In the genomic region with DNA sequence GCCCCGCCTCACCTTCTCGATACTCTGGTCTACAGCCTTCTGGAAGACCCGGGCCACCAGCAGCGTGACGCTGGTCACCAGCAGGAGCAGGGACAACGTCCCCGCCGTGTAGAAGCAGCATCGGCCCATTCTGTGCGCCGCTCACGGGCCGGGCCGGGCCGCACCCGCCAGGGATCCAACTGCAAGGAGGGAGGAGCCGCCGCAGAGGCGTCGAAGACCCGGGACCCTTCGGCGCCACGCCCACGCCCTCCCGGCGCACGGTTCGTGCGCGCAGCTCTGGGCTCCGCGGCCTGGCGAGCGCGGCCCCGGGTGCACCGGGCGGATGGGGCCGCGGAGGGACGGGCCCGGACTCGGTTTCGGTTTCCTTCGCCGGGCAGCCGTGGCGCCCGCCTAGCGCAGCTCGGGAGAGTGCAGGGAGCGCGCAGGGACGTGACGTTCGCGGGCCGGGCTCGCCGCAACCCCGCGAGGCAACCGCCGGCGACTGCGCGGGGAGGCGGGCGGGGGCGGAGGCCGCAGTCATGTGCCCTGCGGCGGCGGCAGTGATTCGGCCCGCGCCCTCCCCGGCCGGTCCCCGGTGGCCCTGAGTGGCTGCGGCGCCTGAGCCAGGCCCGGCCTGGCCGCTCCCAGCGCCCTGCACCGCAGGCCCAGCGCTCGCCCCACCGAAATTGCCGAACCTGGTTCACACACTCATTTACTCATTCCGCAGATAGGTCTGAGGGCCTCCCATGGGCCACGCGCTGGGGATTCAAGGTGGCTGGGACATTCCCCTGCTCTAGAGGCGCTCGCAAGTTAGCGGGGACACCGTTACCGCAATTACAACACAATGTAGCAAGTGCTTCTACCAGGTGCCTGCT, we compare ENCODE assay signal across 1 cellular context.
TF ChIP-seq lines count a peak whose summit lies in the region.

A gene with protein sequence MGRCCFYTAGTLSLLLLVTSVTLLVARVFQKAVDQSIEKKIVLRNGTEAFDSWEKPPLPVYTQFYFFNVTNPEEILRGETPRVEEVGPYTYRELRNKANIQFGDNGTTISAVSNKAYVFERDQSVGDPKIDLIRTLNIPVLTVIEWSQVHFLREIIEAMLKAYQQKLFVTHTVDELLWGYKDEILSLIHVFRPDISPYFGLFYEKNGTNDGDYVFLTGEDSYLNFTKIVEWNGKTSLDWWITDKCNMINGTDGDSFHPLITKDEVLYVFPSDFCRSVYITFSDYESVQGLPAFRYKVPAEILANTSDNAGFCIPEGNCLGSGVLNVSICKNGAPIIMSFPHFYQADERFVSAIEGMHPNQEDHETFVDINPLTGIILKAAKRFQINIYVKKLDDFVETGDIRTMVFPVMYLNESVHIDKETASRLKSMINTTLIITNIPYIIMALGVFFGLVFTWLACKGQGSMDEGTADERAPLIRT (minus strand): TSS at position 410 of the 854 bp plus-strand sequence. CDS start 281 bp downstream, at position 129.

TF ChIP-seq in HepG2, 621 proteins besides CTCF, POLR2A, EP300 and RAD21 (continued from another document and continues in another):
- TF ChIP-seq, protein P1, sequence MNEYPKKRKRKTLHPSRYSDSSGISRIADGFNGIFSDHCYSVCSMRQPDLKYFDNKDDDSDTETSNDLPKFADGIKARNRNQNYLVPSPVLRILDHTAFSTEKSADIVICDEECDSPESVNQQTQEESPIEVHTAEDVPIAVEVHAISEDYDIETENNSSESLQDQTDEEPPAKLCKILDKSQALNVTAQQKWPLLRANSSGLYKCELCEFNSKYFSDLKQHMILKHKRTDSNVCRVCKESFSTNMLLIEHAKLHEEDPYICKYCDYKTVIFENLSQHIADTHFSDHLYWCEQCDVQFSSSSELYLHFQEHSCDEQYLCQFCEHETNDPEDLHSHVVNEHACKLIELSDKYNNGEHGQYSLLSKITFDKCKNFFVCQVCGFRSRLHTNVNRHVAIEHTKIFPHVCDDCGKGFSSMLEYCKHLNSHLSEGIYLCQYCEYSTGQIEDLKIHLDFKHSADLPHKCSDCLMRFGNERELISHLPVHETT (CRISPR knock-in tag; conservative IDR thresholded peaks at IDR 0.05), result peak; percentile 83; the same call in 1 of the 2 replicates
- no peak for TF ChIP-seq U2AF2 (IDR thresholded peaks at IDR 0.05; ENCODE audit: low read depth, low read length)
- TF ChIP-seq, protein P2, sequence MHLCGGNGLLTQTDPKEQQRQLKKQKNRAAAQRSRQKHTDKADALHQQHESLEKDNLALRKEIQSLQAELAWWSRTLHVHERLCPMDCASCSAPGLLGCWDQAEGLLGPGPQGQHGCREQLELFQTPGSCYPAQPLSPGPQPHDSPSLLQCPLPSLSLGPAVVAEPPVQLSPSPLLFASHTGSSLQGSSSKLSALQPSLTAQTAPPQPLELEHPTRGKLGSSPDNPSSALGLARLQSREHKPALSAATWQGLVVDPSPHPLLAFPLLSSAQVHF (CRISPR knock-in tag; IDR thresholded peaks at IDR 0.05), result no peak
- TF ChIP-seq SOX5 (CRISPR knock-in tag; IDR thresholded peaks at IDR 0.05; ENCODE audit: borderline replicate concordance), result no peak
- no peak for TF ChIP-seq RBAK (CRISPR knock-in tag; IDR thresholded peaks at IDR 0.05)
- TF ChIP-seq, protein P3, sequence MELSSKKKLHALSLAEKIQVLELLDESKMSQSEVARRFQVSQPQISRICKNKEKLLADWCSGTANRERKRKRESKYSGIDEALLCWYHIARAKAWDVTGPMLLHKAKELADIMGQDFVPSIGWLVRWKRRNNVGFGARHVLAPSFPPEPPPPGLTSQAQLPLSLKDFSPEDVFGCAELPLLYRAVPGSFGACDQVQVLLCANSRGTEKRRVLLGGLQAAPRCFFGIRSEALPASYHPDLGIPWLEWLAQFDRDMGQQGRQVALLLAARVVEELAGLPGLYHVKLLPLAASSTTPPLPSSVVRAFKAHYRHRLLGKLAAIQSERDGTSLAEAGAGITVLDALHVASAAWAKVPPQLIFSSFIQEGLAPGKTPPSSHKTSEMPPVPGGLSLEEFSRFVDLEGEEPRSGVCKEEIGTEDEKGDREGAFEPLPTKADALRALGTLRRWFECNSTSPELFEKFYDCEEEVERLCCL (CRISPR knock-in tag; IDR thresholded peaks at IDR 0.05; ENCODE audit: borderline replicate concordance), result 0 out of 2 replicates have a peak, but pooled peaks have one; percentile 57
- TF ChIP-seq SCMH1 (CRISPR knock-in tag; IDR thresholded peaks at IDR 0.05; ENCODE audit: borderline replicate concordance), result no peak
- TF ChIP-seq, protein P4, sequence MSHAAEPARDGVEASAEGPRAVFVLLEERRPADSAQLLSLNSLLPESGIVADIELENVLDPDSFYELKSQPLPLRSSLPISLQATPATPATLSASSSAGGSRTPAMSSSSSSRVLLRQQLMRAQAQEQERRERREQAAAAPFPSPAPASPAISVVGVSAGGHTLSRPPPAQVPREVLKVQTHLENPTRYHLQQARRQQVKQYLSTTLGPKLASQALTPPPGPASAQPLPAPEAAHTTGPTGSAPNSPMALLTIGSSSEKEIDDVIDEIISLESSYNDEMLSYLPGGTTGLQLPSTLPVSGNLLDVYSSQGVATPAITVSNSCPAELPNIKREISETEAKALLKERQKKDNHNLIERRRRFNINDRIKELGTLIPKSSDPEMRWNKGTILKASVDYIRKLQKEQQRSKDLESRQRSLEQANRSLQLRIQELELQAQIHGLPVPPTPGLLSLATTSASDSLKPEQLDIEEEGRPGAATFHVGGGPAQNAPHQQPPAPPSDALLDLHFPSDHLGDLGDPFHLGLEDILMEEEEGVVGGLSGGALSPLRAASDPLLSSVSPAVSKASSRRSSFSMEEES (CRISPR knock-in tag; IDR thresholded peaks at IDR 0.05), result 0 out of 2 replicates have a peak, but pooled peaks have one; percentile 37
- TF ChIP-seq, protein P5, sequence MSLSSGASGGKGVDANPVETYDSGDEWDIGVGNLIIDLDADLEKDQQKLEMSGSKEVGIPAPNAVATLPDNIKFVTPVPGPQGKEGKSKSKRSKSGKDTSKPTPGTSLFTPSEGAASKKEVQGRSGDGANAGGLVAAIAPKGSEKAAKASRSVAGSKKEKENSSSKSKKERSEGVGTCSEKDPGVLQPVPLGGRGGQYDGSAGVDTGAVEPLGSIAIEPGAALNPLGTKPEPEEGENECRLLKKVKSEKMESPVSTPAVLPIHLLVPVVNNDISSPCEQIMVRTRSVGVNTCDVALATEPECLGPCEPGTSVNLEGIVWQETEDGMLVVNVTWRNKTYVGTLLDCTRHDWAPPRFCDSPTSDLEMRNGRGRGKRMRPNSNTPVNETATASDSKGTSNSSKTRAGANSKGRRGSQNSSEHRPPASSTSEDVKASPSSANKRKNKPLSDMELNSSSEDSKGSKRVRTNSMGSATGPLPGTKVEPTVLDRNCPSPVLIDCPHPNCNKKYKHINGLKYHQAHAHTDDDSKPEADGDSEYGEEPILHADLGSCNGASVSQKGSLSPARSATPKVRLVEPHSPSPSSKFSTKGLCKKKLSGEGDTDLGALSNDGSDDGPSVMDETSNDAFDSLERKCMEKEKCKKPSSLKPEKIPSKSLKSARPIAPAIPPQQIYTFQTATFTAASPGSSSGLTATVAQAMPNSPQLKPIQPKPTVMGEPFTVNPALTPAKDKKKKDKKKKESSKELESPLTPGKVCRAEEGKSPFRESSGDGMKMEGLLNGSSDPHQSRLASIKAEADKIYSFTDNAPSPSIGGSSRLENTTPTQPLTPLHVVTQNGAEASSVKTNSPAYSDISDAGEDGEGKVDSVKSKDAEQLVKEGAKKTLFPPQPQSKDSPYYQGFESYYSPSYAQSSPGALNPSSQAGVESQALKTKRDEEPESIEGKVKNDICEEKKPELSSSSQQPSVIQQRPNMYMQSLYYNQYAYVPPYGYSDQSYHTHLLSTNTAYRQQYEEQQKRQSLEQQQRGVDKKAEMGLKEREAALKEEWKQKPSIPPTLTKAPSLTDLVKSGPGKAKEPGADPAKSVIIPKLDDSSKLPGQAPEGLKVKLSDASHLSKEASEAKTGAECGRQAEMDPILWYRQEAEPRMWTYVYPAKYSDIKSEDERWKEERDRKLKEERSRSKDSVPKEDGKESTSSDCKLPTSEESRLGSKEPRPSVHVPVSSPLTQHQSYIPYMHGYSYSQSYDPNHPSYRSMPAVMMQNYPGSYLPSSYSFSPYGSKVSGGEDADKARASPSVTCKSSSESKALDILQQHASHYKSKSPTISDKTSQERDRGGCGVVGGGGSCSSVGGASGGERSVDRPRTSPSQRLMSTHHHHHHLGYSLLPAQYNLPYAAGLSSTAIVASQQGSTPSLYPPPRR (CRISPR knock-in tag; IDR thresholded peaks at IDR 0.05; ENCODE audit: borderline replicate concordance), result peak; percentile 6; the same call in 1 of the 2 replicates
- 0 out of 2 replicates have a peak, but pooled peaks have one; percentile 6 for TF ChIP-seq MTF2 (CRISPR knock-in tag; IDR thresholded peaks at IDR 0.05; ENCODE audit: borderline replicate concordance)
- TF ChIP-seq, protein P6, sequence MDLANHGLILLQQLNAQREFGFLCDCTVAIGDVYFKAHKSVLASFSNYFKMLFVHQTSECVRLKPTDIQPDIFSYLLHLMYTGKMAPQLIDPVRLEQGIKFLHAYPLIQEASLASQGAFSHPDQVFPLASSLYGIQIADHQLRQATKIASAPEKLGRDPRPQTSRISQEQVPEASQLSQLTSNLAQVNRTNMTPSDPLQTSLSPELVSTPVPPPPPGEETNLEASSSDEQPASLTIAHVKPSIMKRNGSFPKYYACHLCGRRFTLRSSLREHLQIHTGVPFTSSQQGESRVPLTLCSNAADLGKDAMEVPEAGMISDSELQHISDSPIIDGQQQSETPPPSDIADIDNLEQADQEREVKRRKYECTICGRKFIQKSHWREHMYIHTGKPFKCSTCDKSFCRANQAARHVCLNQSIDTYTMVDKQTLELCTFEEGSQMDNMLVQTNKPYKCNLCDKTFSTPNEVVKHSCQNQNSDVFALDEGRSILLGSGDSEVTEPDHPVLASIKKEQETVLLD (CRISPR knock-in tag; IDR thresholded peaks at IDR 0.05; ENCODE audit: low read depth), result peak; percentile 94
- 0 out of 2 replicates have a peak, but pooled peaks have one; percentile 81 for TF ChIP-seq ZNF383 (CRISPR knock-in tag; IDR thresholded peaks at IDR 0.05; ENCODE audit: borderline replicate concordance)
- TF ChIP-seq ZNF274 (CRISPR knock-in tag; IDR thresholded peaks at IDR 0.05), result no peak; the same call in none of the 2 replicates
- TF ChIP-seq KAT7 (CRISPR knock-in tag; IDR thresholded peaks at IDR 0.05; ENCODE audit: borderline replicate concordance), result peak; percentile 58; the same call in 1 of the 2 replicates
- no peak for TF ChIP-seq NFIC (IDR thresholded peaks at IDR 0.05; ENCODE audit: low read length)
- TF ChIP-seq, protein P7, sequence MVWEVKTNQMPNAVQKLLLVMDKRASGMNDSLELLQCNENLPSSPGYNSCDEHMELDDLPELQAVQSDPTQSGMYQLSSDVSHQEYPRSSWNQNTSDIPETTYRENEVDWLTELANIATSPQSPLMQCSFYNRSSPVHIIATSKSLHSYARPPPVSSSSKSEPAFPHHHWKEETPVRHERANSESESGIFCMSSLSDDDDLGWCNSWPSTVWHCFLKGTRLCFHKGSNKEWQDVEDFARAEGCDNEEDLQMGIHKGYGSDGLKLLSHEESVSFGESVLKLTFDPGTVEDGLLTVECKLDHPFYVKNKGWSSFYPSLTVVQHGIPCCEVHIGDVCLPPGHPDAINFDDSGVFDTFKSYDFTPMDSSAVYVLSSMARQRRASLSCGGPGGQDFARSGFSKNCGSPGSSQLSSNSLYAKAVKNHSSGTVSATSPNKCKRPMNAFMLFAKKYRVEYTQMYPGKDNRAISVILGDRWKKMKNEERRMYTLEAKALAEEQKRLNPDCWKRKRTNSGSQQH (CRISPR knock-in tag; IDR thresholded peaks at IDR 0.05; ENCODE audit: low read depth), result no peak; the same call in none of the 2 replicates
- peak; percentile 72 for TF ChIP-seq ZNF768 (CRISPR knock-in tag; IDR thresholded peaks at IDR 0.05)
- TF ChIP-seq, protein P8, sequence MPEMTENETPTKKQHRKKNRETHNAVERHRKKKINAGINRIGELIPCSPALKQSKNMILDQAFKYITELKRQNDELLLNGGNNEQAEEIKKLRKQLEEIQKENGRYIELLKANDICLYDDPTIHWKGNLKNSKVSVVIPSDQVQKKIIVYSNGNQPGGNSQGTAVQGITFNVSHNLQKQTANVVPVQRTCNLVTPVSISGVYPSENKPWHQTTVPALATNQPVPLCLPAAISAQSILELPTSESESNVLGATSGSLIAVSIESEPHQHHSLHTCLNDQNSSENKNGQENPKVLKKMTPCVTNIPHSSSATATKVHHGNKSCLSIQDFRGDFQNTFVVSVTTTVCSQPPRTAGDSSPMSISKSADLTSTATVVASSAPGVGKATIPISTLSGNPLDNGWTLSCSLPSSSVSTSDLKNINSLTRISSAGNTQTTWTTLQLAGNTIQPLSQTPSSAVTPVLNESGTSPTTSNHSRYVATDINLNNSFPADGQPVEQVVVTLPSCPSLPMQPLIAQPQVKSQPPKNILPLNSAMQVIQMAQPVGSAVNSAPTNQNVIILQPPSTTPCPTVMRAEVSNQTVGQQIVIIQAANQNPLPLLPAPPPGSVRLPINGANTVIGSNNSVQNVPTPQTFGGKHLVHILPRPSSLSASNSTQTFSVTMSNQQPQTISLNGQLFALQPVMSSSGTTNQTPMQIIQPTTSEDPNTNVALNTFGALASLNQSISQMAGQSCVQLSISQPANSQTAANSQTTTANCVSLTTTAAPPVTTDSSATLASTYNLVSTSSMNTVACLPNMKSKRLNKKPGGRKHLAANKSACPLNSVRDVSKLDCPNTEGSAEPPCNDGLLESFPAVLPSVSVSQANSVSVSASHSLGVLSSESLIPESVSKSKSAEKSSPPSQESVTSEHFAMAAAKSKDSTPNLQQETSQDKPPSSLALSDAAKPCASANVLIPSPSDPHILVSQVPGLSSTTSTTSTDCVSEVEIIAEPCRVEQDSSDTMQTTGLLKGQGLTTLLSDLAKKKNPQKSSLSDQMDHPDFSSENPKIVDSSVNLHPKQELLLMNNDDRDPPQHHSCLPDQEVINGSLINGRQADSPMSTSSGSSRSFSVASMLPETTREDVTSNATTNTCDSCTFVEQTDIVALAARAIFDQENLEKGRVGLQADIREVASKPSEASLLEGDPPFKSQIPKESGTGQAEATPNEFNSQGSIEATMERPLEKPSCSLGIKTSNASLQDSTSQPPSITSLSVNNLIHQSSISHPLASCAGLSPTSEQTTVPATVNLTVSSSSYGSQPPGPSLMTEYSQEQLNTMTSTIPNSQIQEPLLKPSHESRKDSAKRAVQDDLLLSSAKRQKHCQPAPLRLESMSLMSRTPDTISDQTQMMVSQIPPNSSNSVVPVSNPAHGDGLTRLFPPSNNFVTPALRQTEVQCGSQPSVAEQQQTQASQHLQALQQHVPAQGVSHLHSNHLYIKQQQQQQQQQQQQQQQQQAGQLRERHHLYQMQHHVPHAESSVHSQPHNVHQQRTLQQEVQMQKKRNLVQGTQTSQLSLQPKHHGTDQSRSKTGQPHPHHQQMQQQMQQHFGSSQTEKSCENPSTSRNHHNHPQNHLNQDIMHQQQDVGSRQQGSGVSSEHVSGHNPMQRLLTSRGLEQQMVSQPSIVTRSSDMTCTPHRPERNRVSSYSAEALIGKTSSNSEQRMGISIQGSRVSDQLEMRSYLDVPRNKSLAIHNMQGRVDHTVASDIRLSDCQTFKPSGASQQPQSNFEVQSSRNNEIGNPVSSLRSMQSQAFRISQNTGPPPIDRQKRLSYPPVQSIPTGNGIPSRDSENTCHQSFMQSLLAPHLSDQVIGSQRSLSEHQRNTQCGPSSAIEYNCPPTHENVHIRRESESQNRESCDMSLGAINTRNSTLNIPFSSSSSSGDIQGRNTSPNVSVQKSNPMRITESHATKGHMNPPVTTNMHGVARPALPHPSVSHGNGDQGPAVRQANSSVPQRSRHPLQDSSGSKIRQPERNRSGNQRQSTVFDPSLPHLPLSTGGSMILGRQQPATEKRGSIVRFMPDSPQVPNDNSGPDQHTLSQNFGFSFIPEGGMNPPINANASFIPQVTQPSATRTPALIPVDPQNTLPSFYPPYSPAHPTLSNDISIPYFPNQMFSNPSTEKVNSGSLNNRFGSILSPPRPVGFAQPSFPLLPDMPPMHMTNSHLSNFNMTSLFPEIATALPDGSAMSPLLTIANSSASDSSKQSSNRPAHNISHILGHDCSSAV (CRISPR knock-in tag; IDR thresholded peaks at IDR 0.05; ENCODE audit: borderline replicate concordance), result no peak
- TF ChIP-seq ZNF530 (CRISPR knock-in tag; IDR thresholded peaks at IDR 0.05; ENCODE audit: low read depth), result no peak
